In genomic region chr3:160163259-160163878, GRCh38 we compare ENCODE assay signal across 8 cellular contexts.
DNase-seq lines count a peak whose midpoint lies in the region; ATAC-seq and TF ChIP-seq lines count a peak whose summit lies in the region.

No MANE protein-coding gene starts in this region.

- no peaks in the 10 kb centered on the region for H3K4me1 ChIP-seq in PC-9 (replicated peaks; ENCODE audit: insufficient read depth)

- CTCF ChIA-PET in AG04449 (lab: Yijun Ruan, JAX): interaction anchor here (0.6 to 4.2 kb wide), 72 partner anchors 8 to 898 kb away, joined by 3 to 133 read pairs (median 4); partner anchors contain the start of genes C3orf80, IL12A and TRIM59
- CTCF ChIA-PET in PC-9 (lab: Charles Lee): interaction anchor here (0.7 to 1.1 kb wide), 4 partner anchors 21 to 426 kb away, joined by 3 to 4 read pairs (median 3); no protein-coding TSS in a partner anchor

- no peaks in the 10 kb centered on the region for H3K27me3 ChIP-seq in PC-9 (ENCODE audit: insufficient read depth, low read depth)

- H3K4me3 ChIP-seq in AG04449 (ENCODE audit: low read depth, low read length): no peak overlapping the region
- no peak overlapping the region for H3K4me3 ChIP-seq in PC-9
- no peak overlapping the region for H3K4me3 ChIP-seq in foreskin fibroblast (ENCODE audit: low read depth in 1 of 2, low read length in 2 of 2)

- intact Hi-C loops in PC-9 (cut with micrococcal nuclease; ENCODE audit: unreplicated experiment): loop anchor here (2.0 to 10.0 kb wide), 4 partner anchors 129 to 901 kb away; no protein-coding TSS in a partner anchor

- H3K9me2 ChIP-seq in PC-9 (ENCODE audit: insufficient read depth): no peaks in the 10 kb centered on the region

- no peak overlapping the region for H3K27ac ChIP-seq in PC-9

- in situ Hi-C loops in GM13977 (cut with MboI; ENCODE audit: low pct_unique_long_range_greater_than_20kb, low sequenced_read_pairs, unreplicated experiment): no loop called here

- no peak overlapping the region for H3K4me2 ChIP-seq in PC-9

- no peaks in the 10 kb centered on the region for H3F3A ChIP-seq in PC-9 (ENCODE audit: insufficient read depth, low read depth)

- no peaks in the 10 kb centered on the region for H4K20me1 ChIP-seq in PC-9 (ENCODE audit: insufficient read depth)

- no peak for DNase-seq in AG04449 (ENCODE audit: low read depth, low spot score)
- DNase-seq in GM13977 (ENCODE audit: low spot score): no peak
- DNase-seq in PC-9: no peak
- peak in 1 of 2 donors; percentile 56 for DNase-seq in foreskin fibroblast
- DNase-seq in COLO668 (lab: John Stamatoyannopoulos, UW; ENCODE audit: unreplicated experiment): no peak

- no peak overlapping the region for H2AFZ ChIP-seq in PC-9

- POLR2A ChIA-PET in AG04449 (lab: Yijun Ruan, JAX): no interaction called here
- POLR2A ChIA-PET in PC-9 (lab: Charles Lee; ENCODE audit: unreplicated experiment): interaction anchor here (0.5 to 0.6 kb wide), 4 partner anchors 21 to 286 kb away, joined by 3 to 6 read pairs (median 4); partner anchors contain the start of gene TRIM59

- TF ChIP-seq CTCF in AG04449 (IDR thresholded peaks at IDR 0.05; ENCODE audit: insufficient read depth, low read length, missing control alignments): peak; percentile 14
- peak; percentile 43 for TF ChIP-seq CTCF in GM13977 (IDR thresholded peaks at IDR 0.05; ENCODE audit: extremely low read depth, insufficient read depth, missing control alignments)
- peak; percentile 72 for TF ChIP-seq CTCF in PC-9 (conservative IDR thresholded peaks at IDR 0.05)
- peak; percentile 24 for TF ChIP-seq CTCF in foreskin fibroblast (IDR thresholded peaks at IDR 0.05; ENCODE audit: low read depth, low read length)

- H3K9me3 ChIP-seq in PC-9 (ENCODE audit: insufficient read depth, low read depth): no peaks in the 10 kb centered on the region

- H3K36me3 ChIP-seq in PC-9 (ENCODE audit: low read depth): no peaks in the 10 kb centered on the region

- ATAC-seq in GM18498 (IDR thresholded peaks at IDR 0.05; ENCODE audit: unreplicated experiment): no peak
- ATAC-seq in GM21528 (IDR thresholded peaks at IDR 0.05; ENCODE audit: low FRiP score, unreplicated experiment): no peak
- no peak for ATAC-seq in HG03045 (IDR thresholded peaks at IDR 0.05; ENCODE audit: unreplicated experiment)

- BruUV-seq in PC-9 (replicated peaks; lab: Mats Ljungman, UMichigan): no TSS peak

- H3K79me2 ChIP-seq in PC-9 (ENCODE audit: low read depth): no peaks in the 10 kb centered on the region

Comparison
In these comparisons a context has a peak if more than half of its experiments do, and no peak if none do; other contexts are left out.
1. CTCF ChIP-seq: peak in every context shown above with its lines; median percentile 72 in PC-9; 43 in GM13977; 24 in foreskin fibroblast; 14 in AG04449.